8 cellular contexts compared by ENCODE assay signal in the genomic region with DNA sequence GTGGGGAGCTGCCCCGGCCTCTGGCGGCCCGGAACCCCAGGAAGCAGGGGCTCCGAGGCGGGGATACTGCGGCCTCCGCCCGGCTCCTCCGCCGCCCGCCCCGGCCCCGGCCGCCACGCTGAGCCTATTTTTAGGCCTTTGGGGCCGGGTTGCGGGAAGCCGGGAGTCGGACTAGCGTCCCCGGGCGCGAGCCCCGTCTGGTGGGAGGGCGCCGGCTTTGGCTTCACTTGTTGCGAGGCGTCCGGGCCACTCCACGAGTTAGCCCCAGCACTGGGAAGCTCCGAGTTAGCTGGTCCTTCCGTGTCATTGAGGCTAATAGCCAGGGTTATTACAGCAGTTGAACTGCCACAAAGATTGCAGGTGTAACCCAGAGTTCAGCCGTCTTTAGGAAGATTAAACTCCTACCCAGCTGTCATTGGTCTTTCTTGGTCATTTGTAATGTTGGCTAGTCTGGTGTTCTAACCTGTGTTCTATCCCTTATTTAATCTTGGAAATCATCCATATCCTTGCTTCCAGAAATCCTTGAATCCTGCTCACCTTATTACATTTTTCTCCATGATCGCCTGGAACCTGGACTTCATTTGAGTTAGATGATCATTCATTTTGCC. TPM values are rescaled to one million over a fixed set of nuclear protein-coding genes. Genes with fewer than 3 reads are reported as not detected.
DNase-seq lines count a peak whose midpoint lies in the region; ATAC-seq and TF ChIP-seq lines count a peak whose summit lies in the region.

No MANE protein-coding gene starts in this region.

- H3K9ac ChIP-seq in adipocyte (ENCODE audit: low read length) = peak overlapping the region; percentile 89

- peaks cover 42% of the 10 kb centered on the region for H3K4me1 Mint-ChIP-seq in CD14-positive monocyte

- TF ChIP-seq CTCF in CD14-positive monocyte (IDR thresholded peaks at IDR 0.05) (no peak), right atrium auricular region (IDR thresholded peaks at IDR 0.05) (no peak)

- DNase-seq in CD14-positive monocyte (ENCODE audit: low spot score) (peak; percentile 52), OCI-M1 (lab: John Stamatoyannopoulos, UW) (peak; percentile 37), adipocyte (ENCODE audit: low read depth) (peak; percentile 84), right atrium auricular region (ENCODE audit: low spot score) (no peak), pulmonary artery endothelial cell (ENCODE audit: low read depth, low spot score) (peak; percentile 5), NCI-H1048 (lab: John Stamatoyannopoulos, UW) (no peak)

- no peaks in the 10 kb centered on the region for H3K27me3 Mint-ChIP-seq in CD14-positive monocyte (ENCODE audit: low read depth in 3 of 3)

- H3K36me3 Mint-ChIP-seq in CD14-positive monocyte = peaks cover 36 to 37% of the 10 kb centered on the region in 2 donors

- peak overlapping the region in 6 of 7 donors; percentile 81 to 90 (median 88) for H3K27ac Mint-ChIP-seq in CD14-positive monocyte

- H3K9me3 Mint-ChIP-seq in CD14-positive monocyte = no peaks in the 10 kb centered on the region

- intact Hi-C loops in CD14-positive monocyte (cut with micrococcal nuclease) = loop anchor here in 1 of 2 donors (10.0 kb wide), 1 partner anchor 133 kb away; the partner anchor contains the start of gene HPS3

- H3K4me1 ChIP-seq in adipocyte (ENCODE audit: control insufficient read depth, insufficient read depth, low read length) (peaks cover 22% of the 10 kb centered on the region), right atrium auricular region (peaks cover 0 to 18% of the 10 kb centered on the region in 2 donors)

- H3K36me3 ChIP-seq in adipocyte (ENCODE audit: control insufficient read depth, insufficient read depth, low read length, severe bottlenecking) = peaks cover 31% of the 10 kb centered on the region
- H3K36me3 ChIP-seq in right atrium auricular region = peaks cover 31% of the 10 kb centered on the region

- H3K27ac ChIP-seq in right atrium auricular region = peak overlapping the region; percentile 98 to 99

- peak overlapping the region; percentile 80 to 86 for H3K4me3 Mint-ChIP-seq in CD14-positive monocyte

- H3K4me3 ChIP-seq in adipocyte (ENCODE audit: low read length) = peak overlapping the region; percentile 84
- H3K4me3 ChIP-seq in right atrium auricular region = peak overlapping the region; percentile 73 to 93

- H3K27me3 ChIP-seq in adipocyte (replicated peaks; ENCODE audit: control insufficient read depth, insufficient read depth, low read length) (no peaks in the 10 kb centered on the region), right atrium auricular region (no peaks in the 10 kb centered on the region)

- H3K9me3 ChIP-seq in adipocyte (ENCODE audit: control insufficient read depth, low read length) (no peaks in the 10 kb centered on the region), right atrium auricular region (no peaks in the 10 kb centered on the region)

- peak; percentile 28 for ATAC-seq in GM18867 (IDR thresholded peaks at IDR 0.05; ENCODE audit: unreplicated experiment)
- ATAC-seq in HG03066 (IDR thresholded peaks at IDR 0.05; ENCODE audit: low read depth, unreplicated experiment) = peak; percentile 32

RNA-seq across cellular contexts. Expression of gene GYG1, which starts 0.8 kb away (rescaled TPM):
- 100 to 1,000 TPM; 121 to 122 TPM for polyA plus RNA-seq in CD14-positive monocyte
- 10 to 100 TPM; 67.9 to 70.7 TPM for total RNA-seq in right atrium auricular region
- 60.9 and 61.9 TPM in 2 replicates for total RNA-seq in pulmonary artery endothelial cell

Comparison
In these comparisons a context has a peak if more than half of its experiments do, and no peak if none do; other contexts are left out.
1. DNase-seq: peak in CD14-positive monocyte (single experiment), OCI-M1 (single experiment), adipocyte (single experiment) and pulmonary artery endothelial cell (single experiment); none in right atrium auricular region (single experiment) and NCI-H1048 (single experiment).